ENCODE assay signal across 9 cellular contexts in genomic region chr3:45988100-45988761, GRCh38. TPM values are rescaled to one million over a fixed set of nuclear protein-coding genes. Genes with fewer than 3 reads are reported as not detected.
DNase-seq lines count a peak whose midpoint lies in the region; ATAC-seq and TF ChIP-seq lines count a peak whose summit lies in the region.
"Had no signal": no experiment of that assay in that cellular context is flagged by ENCODE, and none has a peak within 500 bp of the region (broad histone marks: within the 10 kb centered on the region; RNA-seq: fewer than 3 reads in every experiment).

No MANE protein-coding gene starts in this region.

- TF ChIP-seq CTCF in brain (conservative IDR thresholded peaks at IDR 0.05) (no peak), tibial artery (IDR thresholded peaks at IDR 0.05) (no peak)

- peak overlapping the region in 4 of 5 experiments; percentile 76 to 97 (median 83) for H3K27ac Mint-ChIP-seq in brain

- peaks cover 11% of the 10 kb centered on the region for H3K4me1 ChIP-seq in mesenchymal stem cell (ENCODE audit: control insufficient read depth, insufficient read depth, low read depth, low read length)
- peaks cover 0 to 100% (median 93%) of the 10 kb centered on the region in 4 donors for H3K4me1 ChIP-seq in tibial artery

- intact Hi-C loops in tibial artery (cut with DNase I; ENCODE audit: low total_unique reads) = loop anchor here (10.0 kb wide), 2 partner anchors 393 to 707 kb away; partner anchors contain the start of genes ALS2CL and LIMD1

- H3K9me3 Mint-ChIP-seq in brain = no peaks in the 10 kb centered on the region

- H3K79me1 ChIP-seq in mesenchymal stem cell (replicated peaks; ENCODE audit: low read length, poor library complexity, severe bottlenecking) = peaks cover 49% of the 10 kb centered on the region

- H3K23ac ChIP-seq in mesenchymal stem cell (ENCODE audit: low read length in 2 of 2) = no peak overlapping the region

- H3K9ac ChIP-seq in mesenchymal stem cell (ENCODE audit: low read length) = peak overlapping the region; percentile 75

- DNase-seq in SKM-1 treated with dmso at 0.1 percent for 144 hours (lab: John Stamatoyannopoulos, UW; ENCODE audit: unreplicated experiment) (peak; percentile 14), SKM-1 (lab: John Stamatoyannopoulos, UW; ENCODE audit: unreplicated experiment) (no peak), mesenchymal stem cell (no peak), tibial artery (no peak), SK-N-DZ (ENCODE audit: low spot score) (no peak), amniotic stem cell (lab: John Stamatoyannopoulos, UW) (no peak)
- DNase-seq: KG1 had no signal

- H3K4me3 Mint-ChIP-seq in brain = peak overlapping the region in 1 of 5 experiments; percentile 80

- H3K27me3 Mint-ChIP-seq in brain = no peaks in the 10 kb centered on the region

- no peak overlapping the region for H4K91ac ChIP-seq in mesenchymal stem cell (ENCODE audit: low read length)

- H3K36me3 Mint-ChIP-seq in brain = no peaks in the 10 kb centered on the region

- ATAC-seq in HG03439 (IDR thresholded peaks at IDR 0.05; ENCODE audit: unreplicated experiment) = no peak

- no peaks in the 10 kb centered on the region for H3K27me3 ChIP-seq in mesenchymal stem cell (ENCODE audit: control insufficient read depth in 1 of 2, insufficient read depth in 1 of 2, low read length in 2 of 2)
- no peaks in the 10 kb centered on the region for H3K27me3 ChIP-seq in tibial artery

- H2BK12ac ChIP-seq in mesenchymal stem cell (ENCODE audit: low read length in 2 of 2) = peak overlapping the region; percentile 17 to 29

- H2AK5ac ChIP-seq in mesenchymal stem cell (ENCODE audit: low read length, severe bottlenecking) = no peak overlapping the region

- H3K4me3 ChIP-seq in mesenchymal stem cell (ENCODE audit: insufficient read depth in 1 of 2, low read depth in 1 of 2, low read length in 2 of 2) (peak overlapping the region in 1 of 2 experiments; percentile 5), tibial artery (no peak overlapping the region)

- H3K4ac ChIP-seq in mesenchymal stem cell (ENCODE audit: low read depth in 1 of 2, low read length in 2 of 2) = peak overlapping the region; percentile 39 to 61

- no peaks in the 10 kb centered on the region for H3K9me3 ChIP-seq in mesenchymal stem cell (ENCODE audit: control insufficient read depth, low read length)
- H3K9me3 ChIP-seq in tibial artery = no peaks in the 10 kb centered on the region

- peak overlapping the region; percentile 1 for H4K8ac ChIP-seq in mesenchymal stem cell (ENCODE audit: low read length)

- H2BK15ac ChIP-seq in mesenchymal stem cell (ENCODE audit: low read depth, poor library complexity, severe bottlenecking) = no peak overlapping the region

- no peak overlapping the region for H2BK5ac ChIP-seq in mesenchymal stem cell (ENCODE audit: low read depth, low read length, poor library complexity, severe bottlenecking)

- peak overlapping the region in 1 of 2 experiments; percentile 31 for H3K18ac ChIP-seq in mesenchymal stem cell (ENCODE audit: low read depth in 1 of 2, low read length in 2 of 2)

- 98% methylated on average over 6 of the region's 6 CpGs for WGBS in mesenchymal stem cell

- H3K27ac ChIP-seq in mesenchymal stem cell (ENCODE audit: low read length, poor library complexity, severe bottlenecking) (no peak overlapping the region), tibial artery (peak overlapping the region; percentile 99)

- peak overlapping the region in 1 of 2 experiments; percentile 6 for H3K14ac ChIP-seq in mesenchymal stem cell (ENCODE audit: low read length in 2 of 2)

- H3K36me3 ChIP-seq in mesenchymal stem cell (ENCODE audit: control insufficient read depth in 1 of 2, insufficient read depth in 2 of 2, low read depth in 1 of 2, low read length in 2 of 2) (peaks cover 10 to 12% of the 10 kb centered on the region in 2 experiments), tibial artery (peaks cover 8 to 16% (median 16%) of the 10 kb centered on the region in 3 donors)

- no peak overlapping the region for H2AFZ ChIP-seq in mesenchymal stem cell (ENCODE audit: low read depth, low read length)

- H3K4me1 Mint-ChIP-seq in brain = peaks cover 60% of the 10 kb centered on the region

- H2BK120ac ChIP-seq in mesenchymal stem cell (ENCODE audit: low read depth, low read length) = no peak overlapping the region

- H3K4me2 ChIP-seq in mesenchymal stem cell (ENCODE audit: low read length, poor library complexity, severe bottlenecking) = no peak overlapping the region

RNA-seq across cellular contexts. Expression of gene FYCO1, which starts 7.4 kb away (rescaled TPM):
- polyA plus RNA-seq in brain (ENCODE audit: insufficient read depth, low read depth, low replicate concordance) = 5.5 TPM
- polyA plus RNA-seq in mesenchymal stem cell (2013, experiment 1 of 2) = 20.3 TPM
- polyA plus RNA-seq in mesenchymal stem cell (2013, experiment 2 of 2) = 19.9 TPM
- polyA plus RNA-seq in SK-N-DZ (2014; cell fraction: cytosol; rRNA removed) = 1.8 TPM in 2 replicates
- polyA plus RNA-seq in SK-N-DZ (2014; cell fraction: nucleus; rRNA removed) = 2.8 and 4.5 TPM in 2 replicates

RNA-seq across cellular contexts. Expression of gene XCR1, which starts 39.1 kb away (rescaled TPM):
- polyA plus RNA-seq in brain (ENCODE audit: insufficient read depth, low read depth, low replicate concordance) = not detected
- polyA plus RNA-seq in mesenchymal stem cell (2013, experiment 1 of 2) = 0.01 TPM
- under 0.01 TPM for polyA plus RNA-seq in mesenchymal stem cell (2013, experiment 2 of 2)
- not detected in 2 replicates for polyA plus RNA-seq in SK-N-DZ (2014; cell fraction: cytosol; rRNA removed)
- not detected in 2 replicates for polyA plus RNA-seq in SK-N-DZ (2014; cell fraction: nucleus; rRNA removed)

RNA-seq across cellular contexts. Expression of gene CXCR6, which starts 45.0 kb away (rescaled TPM):
- polyA plus RNA-seq in brain (ENCODE audit: insufficient read depth, low read depth, low replicate concordance) = not detected
- not detected for polyA plus RNA-seq in mesenchymal stem cell (2013, experiment 1 of 2)
- not detected for polyA plus RNA-seq in mesenchymal stem cell (2013, experiment 2 of 2)
- polyA plus RNA-seq in SK-N-DZ (2014; cell fraction: cytosol; rRNA removed) = not detected in 2 replicates
- not detected in 2 replicates for polyA plus RNA-seq in SK-N-DZ (2014; cell fraction: nucleus; rRNA removed)
